Comparison of ENCODE assay signal across 13 cellular contexts in genomic region chr14:24331731-24332093, GRCh38. TPM values are rescaled to one million over a fixed set of nuclear protein-coding genes. Genes with fewer than 3 reads are reported as not detected.
DNase-seq lines count a peak whose midpoint lies in the region; ATAC-seq, FAIRE-seq and TF ChIP-seq lines count a peak whose summit lies in the region.
"Had no signal": no experiment of that assay in that cellular context is flagged by ENCODE, and none has a peak within 500 bp of the region (broad histone marks: within the 10 kb centered on the region; RNA-seq: fewer than 3 reads in every experiment).

No MANE protein-coding gene starts in this region.

- no peaks in the 10 kb centered on the region for H3K9me1 ChIP-seq in K562 (ENCODE audit: control insufficient read depth, insufficient read depth, low read length)

- peaks cover 3% of the 10 kb centered on the region for H3K36me3 ChIP-seq in CD4-positive, alpha-beta memory T cell (ENCODE audit: insufficient read depth, low read length)
- H3K36me3 ChIP-seq in K562 (ENCODE audit: control insufficient read depth, insufficient read depth, low read length) (no peaks in the 10 kb centered on the region), body of pancreas (replicated peaks in 1 of 2; ENCODE audit: insufficient read depth in 1 of 2, low read depth in 2 of 2) (no peaks in the 10 kb centered on the region)

- peak overlapping the region in 6 of 7 donors; percentile 65 to 98 (median 84) for H3K27ac Mint-ChIP-seq in CD4-positive, alpha-beta memory T cell
- peak overlapping the region; percentile 87 to 88 for H3K27ac Mint-ChIP-seq in natural killer cell
- H3K27ac Mint-ChIP-seq: HFFc6 had no signal

- H3K9me3 ChIP-seq in CD4-positive, alpha-beta memory T cell (ENCODE audit: control insufficient read depth in 1 of 2, low read length in 2 of 2), result no peaks in the 10 kb centered on the region
- H3K9me3 ChIP-seq in K562 (replicated peaks; ENCODE audit: control insufficient read depth, insufficient read depth, low read depth, low read length), result no peaks in the 10 kb centered on the region
- H3K9me3 ChIP-seq in body of pancreas, result no peaks in the 10 kb centered on the region

- peaks cover 69% of the 10 kb centered on the region for H3K4me1 ChIP-seq in CD4-positive, alpha-beta memory T cell (ENCODE audit: insufficient read depth, low read length)
- H3K4me1 ChIP-seq in K562 (replicated peaks in 1 of 2; ENCODE audit: control insufficient read depth in 2 of 2, insufficient read depth in 2 of 2, low read length in 2 of 2) (peaks cover 5 to 36% of the 10 kb centered on the region in 2 experiments; a peak in 4 of 5 replicates), body of pancreas (peaks cover 35% of the 10 kb centered on the region)

- CTCF ChIA-PET in CD4-positive, alpha-beta memory T cell (lab: Charles Lee; ENCODE audit: partially characterized antibody), result interaction anchor here (0.7 to 23.0 kb wide), 22 partner anchors 8 to 185 kb away, joined by 3 to 791 read pairs (median 11); partner anchors contain the start of genes CBLN3, CHMP4A, CIDEB and KHNYN
- CTCF ChIA-PET in K562 (lab: Yijun Ruan, JAX; ENCODE audit: low intra/inter-chr PET ratio), result interaction anchor here (0.6 to 0.8 kb wide), 2 partner anchors 105 to 171 kb away, joined by 3 read pairs; partner anchors contain the start of gene IRF9

- H3K27me3 ChIP-seq in CD4-positive, alpha-beta memory T cell (ENCODE audit: insufficient read depth, low read length), result peaks cover 11% of the 10 kb centered on the region
- H3K27me3 ChIP-seq in HL-60 (ENCODE audit: insufficient read depth, poor library complexity, severe bottlenecking) (peaks cover 10% of the 10 kb centered on the region), K562 (ENCODE audit: control insufficient read depth in 2 of 2, insufficient read depth in 2 of 2, low read length in 2 of 2) (0 out of 5 replicates have a peak, but pooled peaks cover 0 to 1% of the 10 kb centered on the region in 2 experiments), body of pancreas (peaks cover 4 to 5% of the 10 kb centered on the region in 2 donors)

- in situ Hi-C loops in K562 (cut with MboI), result loop anchor here (5.0 to 25.0 kb wide), 2 partner anchors 101 to 356 kb away; no protein-coding TSS in a partner anchor

- TF ChIP-seq CTCF in HL-60 (IDR thresholded peaks at IDR 0.05; ENCODE audit: insufficient read depth, low read length) (no peak), K562 (IDR thresholded peaks at IDR 0.05 in 2 of 3, conservative IDR thresholded peaks at IDR 0.05 in 1 of 3; ENCODE audit: insufficient read depth in 2 of 3, low read depth in 1 of 3, low read length in 3 of 3) (no peak), natural killer cell (IDR thresholded peaks at IDR 0.05) (no peak), body of pancreas (IDR thresholded peaks at IDR 0.05) (no peak)

- TF ChIP-seq POLR2A in K562 (conservative IDR thresholded peaks at IDR 0.05) (no peak), body of pancreas (IDR thresholded peaks at IDR 0.05) (no peak)

- H3K27ac ChIP-seq in CD4-positive, alpha-beta memory T cell (ENCODE audit: low read depth, low read length), result no peak overlapping the region
- H3K27ac ChIP-seq in HL-60 (replicated peaks) (peak overlapping the region; percentile 31; the same call in 1 of the 2 replicates), K562 (ENCODE audit: extremely low read depth, low read depth, low read length) (no peak overlapping the region), body of pancreas (no peak overlapping the region)
- H3K27ac ChIP-seq: C4-2B had no signal

- H3K36me3 Mint-ChIP-seq in CD4-positive, alpha-beta memory T cell, result peaks cover 10 to 13% of the 10 kb centered on the region in 2 donors
- peaks cover 9% of the 10 kb centered on the region for H3K36me3 Mint-ChIP-seq in natural killer cell

- DNase-seq in CD4-positive, alpha-beta memory T cell, result no peak
- peak in 1 of 2 experiments; percentile 56 for DNase-seq in HL-60 (ENCODE audit: low read depth in 1 of 2, low spot score in 1 of 2)
- no peak for DNase-seq in K562 (ENCODE audit: extremely low read depth in 1 of 4, low spot score in 3 of 4)
- no peak for DNase-seq in natural killer cell
- DNase-seq in body of pancreas, result no peak
- no peak for DNase-seq in putamen (ENCODE audit: low spot score)
- no peak for DNase-seq in DMS153 treated with DMSO at 0.1 percent for 48 hours (lab: John Stamatoyannopoulos, UW; ENCODE audit: unreplicated experiment)

- H3K9me3 Mint-ChIP-seq in CD4-positive, alpha-beta memory T cell, result peaks cover 0 to 5% (median 0%) of the 10 kb centered on the region in 8 donors
- no peaks in the 10 kb centered on the region for H3K9me3 Mint-ChIP-seq in natural killer cell
- H3K9me3 Mint-ChIP-seq: activated B cell treated with CpG ODN at 0.5 μM for 24 hours; activated T-cell treated with anti-CD3 and anti-CD28 coated beads, Interleukin-2, amount 50 U/mL, for 4 hours; HFFc6 had no signal

- H3K4me3 Mint-ChIP-seq in CD4-positive, alpha-beta memory T cell, result peak overlapping the region in 4 of 8 donors; percentile 76 to 93 (median 87)
- H3K4me3 Mint-ChIP-seq in natural killer cell, result peak overlapping the region; percentile 93

- ATAC-seq in K562 (no peak), natural killer cell (no peak), HG03095 (IDR thresholded peaks at IDR 0.05; ENCODE audit: unreplicated experiment) (no peak), body of pancreas (no peak)

- no peak for TF ChIP-seq RAD21 in K562 (CRISPR knock-in tag; conservative IDR thresholded peaks at IDR 0.05 in 1 of 2, IDR thresholded peaks at IDR 0.05 in 1 of 2)

- H3K9ac ChIP-seq in K562 (ENCODE audit: insufficient read depth in 1 of 2, low read depth in 2 of 2, low read length in 2 of 2), result no peak overlapping the region

- H3K27me3 Mint-ChIP-seq in CD4-positive, alpha-beta memory T cell, result peaks cover 7 to 13% of the 10 kb centered on the region in 2 donors
- H3K27me3 Mint-ChIP-seq in natural killer cell (ENCODE audit: low read depth in 2 of 2), result peaks cover 14 to 16% of the 10 kb centered on the region in 2 donors

- peak overlapping the region; percentile 93; the same call in 1 of the 2 replicates for H2AFZ ChIP-seq in K562 (ENCODE audit: low read depth, low read length)

- no peak overlapping the region; the same call in 1 of the 2 replicates for H3K4me2 ChIP-seq in K562 (ENCODE audit: insufficient read depth, low read length)

- WGBS in K562 (ENCODE audit: insufficient coverage, low coverage, missing lambda C conversion rate), result 84% methylated on average over 11 of the region's 20 CpGs
- 45 to 52% methylated on average over 20 of the region's 20 CpGs for WGBS in body of pancreas, 2 donors

- no peak overlapping the region for H3K4me3 ChIP-seq in CD4-positive, alpha-beta memory T cell (ENCODE audit: low read length in 2 of 2)
- 0 out of 2 replicates have a peak overlapping the region, but pooled peaks have one; percentile 10 for H3K4me3 ChIP-seq in HL-60 (replicated peaks; ENCODE audit: insufficient read depth, low read length)
- H3K4me3 ChIP-seq in K562, result no peak overlapping the region
- H3K4me3 ChIP-seq in body of pancreas, result no peak overlapping the region

- no peak for FAIRE-seq in K562 (lab: Jason Lieb, UNC)

- intact Hi-C loops in CD4-positive, alpha-beta memory T cell (cut with micrococcal nuclease), result loop anchor here (1.0 kb wide), 6 partner anchors 20 to 273 kb away; partner anchors contain the start of genes DHRS1, LTB4R, MDP1 and NOP9
- intact Hi-C loops in K562 (cut with micrococcal nuclease) (loop anchor here (1.0 to 5.0 kb wide), 2 partner anchors 36 to 81 kb away; partner anchors contain the start of gene NFATC4), natural killer cell (cut with micrococcal nuclease) (loop anchor here (1.0 to 10.0 kb wide), 5 partner anchors 20 to 823 kb away; partner anchors contain the start of genes LTB4R and NFATC4), body of pancreas (cut with DNase I) (loop anchor here (10.0 kb wide), 1 partner anchor 103 kb away; no protein-coding TSS in a partner anchor)

- no peaks in the 10 kb centered on the region for H3K79me2 ChIP-seq in K562 (ENCODE audit: control insufficient read depth, insufficient read depth, low read length)

- no TSS peak for BruUV-seq in K562 (replicated peaks; lab: Mats Ljungman, UMichigan)

- H3K4me1 Mint-ChIP-seq in CD4-positive, alpha-beta memory T cell, result peaks cover 42 to 92% (median 61%) of the 10 kb centered on the region in 4 donors
- H3K4me1 Mint-ChIP-seq in natural killer cell, result peaks cover 84 to 91% of the 10 kb centered on the region in 2 donors

- H4K20me1 ChIP-seq in K562 (replicated peaks; ENCODE audit: control insufficient read depth, insufficient read depth, low read length), result no peaks in the 10 kb centered on the region

- POLR2A ChIA-PET in CD4-positive, alpha-beta memory T cell (lab: Charles Lee; ENCODE audit: partially characterized antibody), result interaction anchor here (0.7 to 12.5 kb wide), 10 partner anchors 10 to 107 kb away, joined by 3 to 361 read pairs (median 6); partner anchors contain the start of genes CBLN3, CIDEB, DHRS1 and KHNYN
- POLR2A ChIA-PET in K562 (lab: Yijun Ruan, JAX), result interaction anchor here (0.6 to 2.5 kb wide), 3 partner anchors 24 to 104 kb away, joined by 3 to 25 read pairs (median 4); partner anchors contain the start of genes CBLN3, CIDEB and KHNYN

- TF ChIP-seq EP300 in K562 (IDR thresholded peaks at IDR 0.05; ENCODE audit: low read length), result no peak

RNA-seq across cellular contexts. Expression of gene ADCY4, which starts 3.2 kb away (rescaled TPM):
- total RNA-seq in CD4-positive, alpha-beta memory T cell, result 1 to 10 TPM; 7.1 to 8.1 TPM
- under 1 TPM; 0.48 to 0.62 TPM for polyA plus RNA-seq in CD4-positive, alpha-beta memory T cell
- total RNA-seq in K562 (2011; cell fraction: chromatin; rRNA removed; ENCODE audit: low replicate concordance), result 1.2 and 6.2 TPM in 2 replicates
- total RNA-seq in K562 (2011; cell fraction: nucleolus; rRNA removed), result 2.2 and 4.5 TPM in 2 replicates
- 2.3 and 2.6 TPM in 2 replicates for total RNA-seq in K562 (2011; cell fraction: nucleoplasm; rRNA removed)
- total RNA-seq in K562 (2014; rRNA removed) (0.09 TPM in 1 of 2 replicates, not detected in the other), K562 (2014; rRNA removed; fragmentation: Illumina TruSeq; extraction: Trizol) (0.18 TPM in 1 of 2 replicates, not detected in the other), K562 (2015; rRNA removed; fragmentation: Illumina TruSeq; extraction: Trizol) (not detected in 2 replicates), K562 (2021) (0.07 and 0.31 TPM in 2 replicates), natural killer cell (10 to 100 TPM in 2 of 3 donors, 1 to 10 TPM in 1; 9.8 to 17.6 (median 11.3) TPM), body of pancreas (10 to 100 TPM; 10.6 to 14.8 TPM)
- polyA plus RNA-seq in K562 (2011; rRNA removed) (0.21 and 0.39 TPM in 2 replicates), K562 (2014; fragmentation: Illumina TruSeq; extraction: Trizol) (0.04 and 0.06 TPM in 2 replicates), K562 (2014; fragmentation: Nextera tagmentation; extraction: Ambion mirVana) (under 1 TPM in 1 of 2 experiments, not detected in 1; 0.04 TPM), K562 (2014; rRNA removed) (0.15 and 0.47 TPM in 2 replicates)
- polyA plus RNA-seq in K562 (2011; cell fraction: cytosol; rRNA removed), result 0.21 and 0.25 TPM in 2 replicates
- 4.5 and 4.7 TPM in 2 replicates for polyA plus RNA-seq in K562 (2011; cell fraction: nucleus; rRNA removed)
- 0.31 and 1.1 TPM in 2 replicates for polyA plus RNA-seq in K562 (2012)
- polyA minus RNA-seq in K562 (2011; rRNA and poly(A)+ RNA removed), result 0.15 and 0.39 TPM in 2 replicates
- polyA minus RNA-seq in K562 (2011; cell fraction: cytosol; rRNA and poly(A)+ RNA removed), result not detected in 2 replicates
- 0.89 and 3.0 TPM in 2 replicates for polyA minus RNA-seq in K562 (2011; cell fraction: nucleus; rRNA and poly(A)+ RNA removed)
- total RNA-seq: SK-MEL-5 had no signal

RNA-seq across cellular contexts. Expression of gene RIPK3, which starts 8.1 kb away (rescaled TPM):
- 10 to 100 TPM; 63.0 to 63.5 TPM for total RNA-seq in CD4-positive, alpha-beta memory T cell
- 10 to 100 TPM in 1 of 2 donors, 1 to 10 TPM in 1; 6.2 to 16.7 TPM for polyA plus RNA-seq in CD4-positive, alpha-beta memory T cell
- total RNA-seq in K562 (2011; cell fraction: chromatin; rRNA removed; ENCODE audit: low replicate concordance), result 1.1 and 1.6 TPM in 2 replicates
- 0.83 and 1.3 TPM in 2 replicates for total RNA-seq in K562 (2011; cell fraction: nucleolus; rRNA removed)
- total RNA-seq in K562 (2011; cell fraction: nucleoplasm; rRNA removed), result 0.84 and 1.5 TPM in 2 replicates
- total RNA-seq in K562 (2014; rRNA removed), result 0.27 TPM in 1 of 2 replicates, not detected in the other
- 0.29 TPM in 1 of 2 replicates, not detected in the other for total RNA-seq in K562 (2014; rRNA removed; fragmentation: Illumina TruSeq; extraction: Trizol)
- 0.23 and 0.43 TPM in 2 replicates for total RNA-seq in K562 (2015; rRNA removed; fragmentation: Illumina TruSeq; extraction: Trizol)
- total RNA-seq in K562 (2021), result 0.31 and 0.40 TPM in 2 replicates
- 0.08 and 0.27 TPM in 2 replicates for polyA plus RNA-seq in K562 (2011; rRNA removed)
- 0.16 TPM in 1 of 2 replicates, not detected in the other for polyA plus RNA-seq in K562 (2011; cell fraction: cytosol; rRNA removed)
- polyA plus RNA-seq in K562 (2011; cell fraction: nucleus; rRNA removed), result 0.66 and 0.82 TPM in 2 replicates
- polyA plus RNA-seq in K562 (2012), result 0.16 and 0.26 TPM in 2 replicates
- 0.14 TPM in 1 of 2 replicates, not detected in the other for polyA plus RNA-seq in K562 (2014; fragmentation: Illumina TruSeq; extraction: Trizol)
- polyA plus RNA-seq in K562 (2014; fragmentation: Nextera tagmentation; extraction: Ambion mirVana), result under 1 TPM in 1 of 2 experiments, not detected in 1; 0.03 TPM
- polyA plus RNA-seq in K562 (2014; rRNA removed), result 0.61 TPM in 1 of 2 replicates, not detected in the other
- polyA minus RNA-seq in K562 (2011; rRNA and poly(A)+ RNA removed), result not detected in 2 replicates
- polyA minus RNA-seq in K562 (2011; cell fraction: cytosol; rRNA and poly(A)+ RNA removed), result not detected in 2 replicates
- 0.44 TPM in 1 of 2 replicates, not detected in the other for polyA minus RNA-seq in K562 (2011; cell fraction: nucleus; rRNA and poly(A)+ RNA removed)
- 10 to 100 TPM; 36.1 to 58.2 (median 45.5) TPM for total RNA-seq in natural killer cell
- 1 to 10 TPM; 6.0 to 9.9 TPM for total RNA-seq in body of pancreas
- total RNA-seq: HFFc6, SK-MEL-5 had no signal

RNA-seq across cellular contexts. Expression of gene LTB4R, which starts 20.4 kb away (rescaled TPM):
- 10 to 100 TPM; 19.5 to 20.0 TPM for total RNA-seq in CD4-positive, alpha-beta memory T cell
- polyA plus RNA-seq in CD4-positive, alpha-beta memory T cell, result 10 to 100 TPM in 1 of 2 donors, 1 to 10 TPM in 1; 9.6 to 10.6 TPM
- 33.2 and 49.2 TPM in 2 replicates for total RNA-seq in K562 (2011; cell fraction: chromatin; rRNA removed; ENCODE audit: low replicate concordance)
- total RNA-seq in K562 (2011; cell fraction: nucleolus; rRNA removed), result 24.1 and 29.2 TPM in 2 replicates
- total RNA-seq in K562 (2011; cell fraction: nucleoplasm; rRNA removed), result 31.0 and 48.7 TPM in 2 replicates
- total RNA-seq in K562 (2014; rRNA removed) (2.8 and 3.6 TPM in 2 replicates), K562 (2014; rRNA removed; fragmentation: Illumina TruSeq; extraction: Trizol) (1.7 and 1.8 TPM in 2 replicates), K562 (2015; rRNA removed; fragmentation: Illumina TruSeq; extraction: Trizol) (2.1 and 2.3 TPM in 2 replicates), K562 (2021) (3.7 and 7.0 TPM in 2 replicates), natural killer cell (10 to 100 TPM; 33.5 to 55.7 (median 49.7) TPM), body of pancreas (1 to 10 TPM; 3.6 to 9.1 TPM)
- polyA plus RNA-seq in K562 (2011; rRNA removed) (4.0 and 4.3 TPM in 2 replicates), K562 (2014; fragmentation: Illumina TruSeq; extraction: Trizol) (4.4 and 4.8 TPM in 2 replicates), K562 (2014; fragmentation: Nextera tagmentation; extraction: Ambion mirVana) (under 1 TPM; 0.38 to 0.61 TPM), K562 (2014; rRNA removed) (10.5 and 11.4 TPM in 2 replicates)
- 1.9 and 3.5 TPM in 2 replicates for polyA plus RNA-seq in K562 (2011; cell fraction: cytosol; rRNA removed)
- 50.4 and 117 TPM in 2 replicates for polyA plus RNA-seq in K562 (2011; cell fraction: nucleus; rRNA removed)
- 4.5 and 8.0 TPM in 2 replicates for polyA plus RNA-seq in K562 (2012)
- 2.3 and 3.0 TPM in 2 replicates for polyA minus RNA-seq in K562 (2011; rRNA and poly(A)+ RNA removed)
- 1.1 and 1.4 TPM in 2 replicates for polyA minus RNA-seq in K562 (2011; cell fraction: cytosol; rRNA and poly(A)+ RNA removed)
- 6.9 and 10.2 TPM in 2 replicates for polyA minus RNA-seq in K562 (2011; cell fraction: nucleus; rRNA and poly(A)+ RNA removed)

RNA-seq across cellular contexts. Expression of gene LTB4R2, which starts 21.8 kb away (rescaled TPM):
- total RNA-seq in CD4-positive, alpha-beta memory T cell, result 10 to 100 TPM; 18.0 to 18.8 TPM
- polyA plus RNA-seq in CD4-positive, alpha-beta memory T cell, result 1 to 10 TPM; 2.3 to 3.2 TPM
- 25.8 and 60.8 TPM in 2 replicates for total RNA-seq in K562 (2011; cell fraction: chromatin; rRNA removed; ENCODE audit: low replicate concordance)
- total RNA-seq in K562 (2011; cell fraction: nucleolus; rRNA removed), result 33.2 and 38.2 TPM in 2 replicates
- 30.5 and 42.4 TPM in 2 replicates for total RNA-seq in K562 (2011; cell fraction: nucleoplasm; rRNA removed)
- total RNA-seq in K562 (2014; rRNA removed) (3.9 and 5.8 TPM in 2 replicates), K562 (2014; rRNA removed; fragmentation: Illumina TruSeq; extraction: Trizol) (2.1 and 2.4 TPM in 2 replicates), K562 (2015; rRNA removed; fragmentation: Illumina TruSeq; extraction: Trizol) (2.5 and 3.1 TPM in 2 replicates), K562 (2021) (6.9 and 9.4 TPM in 2 replicates), natural killer cell (10 to 100 TPM; 27.6 to 40.5 (median 37.4) TPM), body of pancreas (10 to 100 TPM; 10.9 to 31.3 TPM)
- polyA plus RNA-seq in K562 (2011; rRNA removed) (2.5 and 3.2 TPM in 2 replicates), K562 (2014; fragmentation: Illumina TruSeq; extraction: Trizol) (2.6 and 2.7 TPM in 2 replicates), K562 (2014; fragmentation: Nextera tagmentation; extraction: Ambion mirVana) (under 1 TPM in 1 of 2 experiments, not detected in 1; 0.03 TPM), K562 (2014; rRNA removed) (8.6 and 11.6 TPM in 2 replicates)
- polyA plus RNA-seq in K562 (2011; cell fraction: cytosol; rRNA removed), result 1.4 and 6.0 TPM in 2 replicates
- polyA plus RNA-seq in K562 (2011; cell fraction: nucleus; rRNA removed), result 25.2 and 64.2 TPM in 2 replicates
- polyA plus RNA-seq in K562 (2012), result 4.0 and 6.3 TPM in 2 replicates
- polyA minus RNA-seq in K562 (2011; rRNA and poly(A)+ RNA removed), result 2.2 and 2.5 TPM in 2 replicates
- polyA minus RNA-seq in K562 (2011; cell fraction: cytosol; rRNA and poly(A)+ RNA removed), result 1.6 and 3.3 TPM in 2 replicates
- polyA minus RNA-seq in K562 (2011; cell fraction: nucleus; rRNA and poly(A)+ RNA removed), result 15.0 and 20.1 TPM in 2 replicates

RNA-seq across cellular contexts. Expression of gene CIDEB, which starts 23.9 kb away (rescaled TPM):
- total RNA-seq in CD4-positive, alpha-beta memory T cell, result 10 to 100 TPM; 22.3 to 26.0 TPM
- polyA plus RNA-seq in CD4-positive, alpha-beta memory T cell, result 10 to 100 TPM; 17.2 to 24.3 TPM
- total RNA-seq in K562 (2011; cell fraction: chromatin; rRNA removed; ENCODE audit: low replicate concordance), result 0.42 and 0.53 TPM in 2 replicates
- total RNA-seq in K562 (2011; cell fraction: nucleolus; rRNA removed), result not detected in 2 replicates
- total RNA-seq in K562 (2011; cell fraction: nucleoplasm; rRNA removed), result 0.38 and 0.51 TPM in 2 replicates
- total RNA-seq in K562 (2014; rRNA removed), result not detected in 2 replicates
- not detected in 2 replicates for total RNA-seq in K562 (2014; rRNA removed; fragmentation: Illumina TruSeq; extraction: Trizol)
- total RNA-seq in K562 (2015; rRNA removed; fragmentation: Illumina TruSeq; extraction: Trizol), result not detected in 2 replicates
- 0.07 and 0.35 TPM in 2 replicates for total RNA-seq in K562 (2021)
- polyA plus RNA-seq in K562 (2011; rRNA removed), result 0.04 and 0.14 TPM in 2 replicates
- polyA plus RNA-seq in K562 (2011; cell fraction: cytosol; rRNA removed), result 0.03 TPM in 2 replicates
- 0.16 and 0.20 TPM in 2 replicates for polyA plus RNA-seq in K562 (2011; cell fraction: nucleus; rRNA removed)
- polyA plus RNA-seq in K562 (2012), result 0.04 and 0.20 TPM in 2 replicates
- 0.07 and 0.14 TPM in 2 replicates for polyA plus RNA-seq in K562 (2014; fragmentation: Illumina TruSeq; extraction: Trizol)
- polyA plus RNA-seq in K562 (2014; fragmentation: Nextera tagmentation; extraction: Ambion mirVana), result under 1 TPM; 0.03 to 0.35 TPM
- 0.11 and 0.18 TPM in 2 replicates for polyA plus RNA-seq in K562 (2014; rRNA removed)
- not detected in 2 replicates for polyA minus RNA-seq in K562 (2011; rRNA and poly(A)+ RNA removed)
- not detected in 2 replicates for polyA minus RNA-seq in K562 (2011; cell fraction: cytosol; rRNA and poly(A)+ RNA removed)
- 0.22 TPM in 1 of 2 replicates, not detected in the other for polyA minus RNA-seq in K562 (2011; cell fraction: nucleus; rRNA and poly(A)+ RNA removed)
- total RNA-seq in natural killer cell, result 10 to 100 TPM; 40.0 to 59.6 (median 46.6) TPM
- total RNA-seq in body of pancreas, result 10 to 100 TPM; 19.1 to 34.0 TPM
